ENCODE assay signal across 12 cellular contexts in genomic region chr1:184747089-184747955, GRCh38. TPM values are rescaled to one million over a fixed set of nuclear protein-coding genes. Genes with fewer than 3 reads are reported as not detected.
DNase-seq lines count a peak whose midpoint lies in the region; ATAC-seq and TF ChIP-seq lines count a peak whose summit lies in the region.
"Had no signal": no experiment of that assay in that cellular context is flagged by ENCODE, and none has a peak within 500 bp of the region (broad histone marks: within the 10 kb centered on the region; RNA-seq: fewer than 3 reads in every experiment).

No MANE protein-coding gene starts in this region.

- intact Hi-C loops in left colon (cut with DNase I, micrococcal nuclease): no loop called here

- H3K36me3 Mint-ChIP-seq in activated T-helper 17 cell treated with anti-CD3 and anti-CD28 coated beads, Interleukin-2, amount 50 U/mL, for 72 hours (ENCODE audit: low read depth): peaks cover 44% of the 10 kb centered on the region

- no peaks in the 10 kb centered on the region for H3K36me3 ChIP-seq in suprapubic skin

- ATAC-seq in GM18517 (IDR thresholded peaks at IDR 0.05; ENCODE audit: unreplicated experiment) (peak; percentile 74), GM21723 (IDR thresholded peaks at IDR 0.05; ENCODE audit: unreplicated experiment) (peak; percentile 82), HG03460 (IDR thresholded peaks at IDR 0.05; ENCODE audit: unreplicated experiment) (peak; percentile 72), left colon (no peak)
- ATAC-seq in activated T-helper 17 cell treated with anti-CD3 and anti-CD28 coated beads, Interleukin-2, amount 50 U/mL, for 72 hours (replicated peaks): no peak

- H3K9me3 ChIP-seq in suprapubic skin: no peaks in the 10 kb centered on the region
- H3K9me3 ChIP-seq: testis had no signal

- no peak overlapping the region for H3K27ac Mint-ChIP-seq in activated T-helper 17 cell treated with anti-CD3 and anti-CD28 coated beads, Interleukin-2, amount 50 U/mL, for 72 hours

- no peak overlapping the region for H3K4me3 ChIP-seq in suprapubic skin
- H3K4me3 ChIP-seq: skin epidermis, testis had no signal

- H3K27me3 ChIP-seq in suprapubic skin: no peaks in the 10 kb centered on the region
- H3K27me3 ChIP-seq: testis had no signal

- peaks cover 15% of the 10 kb centered on the region for H3K4me1 ChIP-seq in suprapubic skin
- H3K4me1 ChIP-seq: testis had no signal

- no peak overlapping the region for H3K27ac ChIP-seq in suprapubic skin

- TF ChIP-seq EP300 in suprapubic skin (IDR thresholded peaks at IDR 0.05): no peak

- no peaks in the 10 kb centered on the region for H3K9me3 Mint-ChIP-seq in activated T-helper 17 cell treated with anti-CD3 and anti-CD28 coated beads, Interleukin-2, amount 50 U/mL, for 72 hours

- TF ChIP-seq CTCF in suprapubic skin (IDR thresholded peaks at IDR 0.05): no peak

- WGBS in suprapubic skin: 70% methylated on average over 3 of the region's 3 CpGs

- peak overlapping the region; percentile 71 for H3K4me3 Mint-ChIP-seq in activated T-helper 17 cell treated with anti-CD3 and anti-CD28 coated beads, Interleukin-2, amount 50 U/mL, for 72 hours

- no peaks in the 10 kb centered on the region for H3K27me3 Mint-ChIP-seq in activated T-helper 17 cell treated with anti-CD3 and anti-CD28 coated beads, Interleukin-2, amount 50 U/mL, for 72 hours

- DNase-seq in left colon (no peak), DMS114 treated with DMSO at 0.1 percent for 48 hours (lab: John Stamatoyannopoulos, UW; ENCODE audit: unreplicated experiment) (no peak), suprapubic skin (ENCODE audit: low spot score in 2 of 2) (no peak), NCI-H2227 (lab: John Stamatoyannopoulos, UW; ENCODE audit: unreplicated experiment) (no peak)
- DNase-seq: kidney, SHP77, testis had no signal

- peaks cover 31% of the 10 kb centered on the region for H3K4me1 Mint-ChIP-seq in activated T-helper 17 cell treated with anti-CD3 and anti-CD28 coated beads, Interleukin-2, amount 50 U/mL, for 72 hours

- no peak for TF ChIP-seq POLR2A in suprapubic skin (IDR thresholded peaks at IDR 0.05)

RNA-seq across cellular contexts. Expression of gene EDEM3, which starts 7.3 kb away (rescaled TPM):
- 10 to 100 TPM; 11.7 to 20.4 TPM for total RNA-seq in activated T-helper 17 cell treated with anti-CD3 and anti-CD28 coated beads, Interleukin-2, amount 50 U/mL, for 72 hours
- total RNA-seq in left colon: 10 to 100 TPM; 68.6 to 81.6 TPM
- total RNA-seq in suprapubic skin: 10 to 100 TPM; 19.4 to 55.7 (median 28.7) TPM

Comparison
In these comparisons a context has a peak if more than half of its experiments do, and no peak if none do; other contexts are left out.
1. ATAC-seq: peak in GM18517 (single experiment), GM21723 (single experiment) and HG03460 (single experiment); none in activated T-helper 17 cell treated with anti-CD3 and anti-CD28 coated beads, Interleukin-2, amount 50 U/mL, for 72 hours (single experiment) and left colon (single experiment).